Comparison of ENCODE assay signal across 14 cellular contexts in genomic region chr5:141494761-141495455, GRCh38. TPM values are rescaled to one million over a fixed set of nuclear protein-coding genes. Genes with fewer than 3 reads are reported as not detected.
DNase-seq lines count a peak whose midpoint lies in the region; ATAC-seq and TF ChIP-seq lines count a peak whose summit lies in the region.
"Had no signal": no experiment of that assay in that cellular context is flagged by ENCODE, and none has a peak within 500 bp of the region (broad histone marks: within the 10 kb centered on the region; RNA-seq: fewer than 3 reads in every experiment).

No MANE protein-coding gene starts in this region.

- H2BK20ac ChIP-seq in IMR-90 (ENCODE audit: low read depth, low read length), result no peak overlapping the region

- H3K4me3 Mint-ChIP-seq in chondrocyte (ENCODE audit: unreplicated experiment), result peak overlapping the region; percentile 68
- H3K4me3 Mint-ChIP-seq: CD8-positive, alpha-beta T cell had no signal

- peak; percentile 48 for DNase-seq in IMR-90
- peak; percentile 62 for DNase-seq in chondrocyte (ENCODE audit: low spot score)
- DNase-seq in mesenchymal stem cell, result peak; percentile 37
- peak; percentile 59 for DNase-seq in testis
- no peak for DNase-seq in NCI-H524 (lab: John Stamatoyannopoulos, UW)
- DNase-seq in COLO829 (ENCODE audit: low spot score), result no peak
- DNase-seq: activated CD8-positive, alpha-beta memory T cell treated with anti-CD3 and anti-CD28 coated beads, Interleukin-2, amount 50 U/mL, for 4 hours; amniotic stem cell; CD8-positive, alpha-beta T cell; NCI-H2171; stimulated activated CD4-positive, alpha-beta T cell treated with anti-CD3 and anti-CD28 coated beads, Interleukin-2, amount 100 ng/mL, for 24 hours; stimulated activated naive CD4-positive, alpha-beta T cell had no signal

- H3K9me3 Mint-ChIP-seq in chondrocyte (ENCODE audit: low read depth), result no peaks in the 10 kb centered on the region
- H3K9me3 Mint-ChIP-seq: CD8-positive, alpha-beta T cell had no signal

- H3K9me1 ChIP-seq in IMR-90 (ENCODE audit: insufficient read depth, low read length), result peaks cover 14% of the 10 kb centered on the region

- H4K8ac ChIP-seq in IMR-90 (ENCODE audit: low read depth in 2 of 2, low read length in 2 of 2) (no peak overlapping the region; a peak in 1 of 4 replicates), mesenchymal stem cell (ENCODE audit: low read length) (peak overlapping the region; percentile 45)

- H2BK120ac ChIP-seq in IMR-90 (ENCODE audit: low read depth, low read length), result no peak overlapping the region
- no peak overlapping the region for H2BK120ac ChIP-seq in mesenchymal stem cell (ENCODE audit: low read depth, low read length)

- peak overlapping the region; percentile 39 for H2AK9ac ChIP-seq in IMR-90 (replicated peaks; ENCODE audit: low read depth, low read length, poor library complexity)

- H3K36me3 ChIP-seq in IMR-90 (ENCODE audit: control insufficient read depth, insufficient read depth, low read length) (peaks cover 39% of the 10 kb centered on the region), mesenchymal stem cell (ENCODE audit: control insufficient read depth in 1 of 2, insufficient read depth in 2 of 2, low read depth in 1 of 2, low read length in 2 of 2) (peaks cover 40 to 66% of the 10 kb centered on the region in 2 experiments), testis (ENCODE audit: low read depth, missing control alignments) (no peaks in the 10 kb centered on the region)

- no TSS peak for BruUV-seq in IMR-90 (replicated peaks; lab: Mats Ljungman, UMichigan)

- H3K4ac ChIP-seq in IMR-90 (ENCODE audit: low read depth, low read length) (peak overlapping the region; percentile 3; the same call in 1 of the 2 replicates), mesenchymal stem cell (ENCODE audit: low read depth in 1 of 2, low read length in 2 of 2) (peak overlapping the region in 1 of 2 experiments; percentile 40)

- TF ChIP-seq CTCF in IMR-90 (conservative IDR thresholded peaks at IDR 0.05; ENCODE audit: low read depth, low read length), result no peak
- TF ChIP-seq CTCF in chondrocyte (IDR thresholded peaks at IDR 0.05), result peak; percentile 7
- no peak for TF ChIP-seq CTCF in testis (IDR thresholded peaks at IDR 0.05)

- no peak overlapping the region for H2AFZ ChIP-seq in IMR-90 (replicated peaks; ENCODE audit: low read length, poor library complexity)
- no peak overlapping the region for H2AFZ ChIP-seq in mesenchymal stem cell (ENCODE audit: low read depth, low read length)

- H2BK5ac ChIP-seq in IMR-90 (ENCODE audit: low read depth, low read length, poor library complexity, severe bottlenecking) (no peak overlapping the region), mesenchymal stem cell (ENCODE audit: low read depth, low read length, poor library complexity, severe bottlenecking) (peak overlapping the region; percentile 10)

- no peak overlapping the region for H3K56ac ChIP-seq in IMR-90 (ENCODE audit: extremely low read depth, insufficient read depth, low read length)

- dilution Hi-C loops in IMR-90 (cut with HindIII; ENCODE audit: low sequenced_read_pairs, unreplicated experiment), result no loop called here

- H2BK15ac ChIP-seq in IMR-90 (ENCODE audit: low read depth, low read length) (no peak overlapping the region), mesenchymal stem cell (ENCODE audit: low read depth, poor library complexity, severe bottlenecking) (no peak overlapping the region)

- peak overlapping the region; percentile 86 for H3K27ac Mint-ChIP-seq in chondrocyte (ENCODE audit: unreplicated experiment)
- H3K27ac Mint-ChIP-seq: CD8-positive, alpha-beta T cell had no signal

- H3K4me1 Mint-ChIP-seq in chondrocyte (ENCODE audit: low read depth), result peaks cover 45% of the 10 kb centered on the region

- H3K79me1 ChIP-seq in IMR-90 (ENCODE audit: low read depth in 1 of 2, low read length in 2 of 2) (peaks cover 14 to 40% of the 10 kb centered on the region in 2 experiments), mesenchymal stem cell (replicated peaks; ENCODE audit: low read length, poor library complexity, severe bottlenecking) (peaks cover 36% of the 10 kb centered on the region)

- CTCF ChIA-PET in IMR-90 (lab: Yijun Ruan, JAX), result no interaction called here

- peak overlapping the region in 1 of 2 experiments; percentile 59 for H2BK12ac ChIP-seq in mesenchymal stem cell (ENCODE audit: low read length in 2 of 2)

- peaks cover 8% of the 10 kb centered on the region for H3K36me3 Mint-ChIP-seq in chondrocyte (ENCODE audit: low read depth)
- H3K36me3 Mint-ChIP-seq: CD8-positive, alpha-beta T cell had no signal

- no peak overlapping the region for H4K91ac ChIP-seq in IMR-90 (ENCODE audit: insufficient read depth, low read depth, low read length)
- H4K91ac ChIP-seq in mesenchymal stem cell (ENCODE audit: low read length), result no peak overlapping the region

- WGBS in IMR-90 (ENCODE audit: extremely low coverage in 2 of 2, insufficient read length in 1 of 2), 2 experiments, result 32% methylated on average over 5 of the region's 22 CpGs; no CpG with 5 or more reads in 1 of the 2 experiments
- 30% methylated on average over 22 of the region's 22 CpGs for WGBS in mesenchymal stem cell
- WGBS in testis, 2 donors, result 40 to 41% methylated on average over 21 of the region's 22 CpGs

- no peak overlapping the region for H3K4me3 ChIP-seq in IMR-90 (ENCODE audit: insufficient read depth, low read depth, low read length)
- no peak overlapping the region for H3K4me3 ChIP-seq in mesenchymal stem cell (ENCODE audit: insufficient read depth in 1 of 2, low read depth in 1 of 2, low read length in 2 of 2)
- no peak overlapping the region for H3K4me3 ChIP-seq in testis

- intact Hi-C loops in IMR-90 (cut with micrococcal nuclease), result no loop called here
- intact Hi-C loops in testis (cut with DNase I; ENCODE audit: low total_unique reads), result no loop called here

- POLR2A ChIA-PET in IMR-90 (lab: Charles Lee; ENCODE audit: unreplicated experiment), result no interaction called here

- H3K9ac ChIP-seq in IMR-90 (ENCODE audit: low read depth, low read length), result no peak overlapping the region
- H3K9ac ChIP-seq in mesenchymal stem cell (ENCODE audit: low read length), result peak overlapping the region; percentile 31

- H3K27me3 Mint-ChIP-seq in chondrocyte (ENCODE audit: low read depth), result no peaks in the 10 kb centered on the region

- H4K5ac ChIP-seq in IMR-90 (ENCODE audit: low read depth, low read length), result no peak overlapping the region; the same call in 1 of the 2 replicates

- TF ChIP-seq POLR2A in IMR-90 (IDR thresholded peaks at IDR 0.05; ENCODE audit: low read depth, low read length), result no peak
- no peak for TF ChIP-seq POLR2A in testis (IDR thresholded peaks at IDR 0.05)

- H3K4me1 ChIP-seq in IMR-90 (ENCODE audit: control insufficient read depth, insufficient read depth, low read length) (peaks cover 22% of the 10 kb centered on the region), mesenchymal stem cell (ENCODE audit: control insufficient read depth, insufficient read depth, low read depth, low read length) (peaks cover 36% of the 10 kb centered on the region), testis (peaks cover 28% of the 10 kb centered on the region)

- H3K23ac ChIP-seq in IMR-90 (ENCODE audit: low read depth, low read length) (0 out of 2 replicates have a peak overlapping the region, but pooled peaks have one; percentile 43), mesenchymal stem cell (ENCODE audit: low read length in 2 of 2) (no peak overlapping the region)

- H3K9me3 ChIP-seq in IMR-90 (ENCODE audit: control insufficient read depth, insufficient read depth, low read length) (no peaks in the 10 kb centered on the region), mesenchymal stem cell (ENCODE audit: control insufficient read depth, low read length) (no peaks in the 10 kb centered on the region), testis (no peaks in the 10 kb centered on the region)

- H3K18ac ChIP-seq in IMR-90 (ENCODE audit: low read depth, low read length), result no peak overlapping the region
- H3K18ac ChIP-seq in mesenchymal stem cell (ENCODE audit: low read depth in 1 of 2, low read length in 2 of 2), result peak overlapping the region; percentile 35 to 74

- H3K14ac ChIP-seq in IMR-90 (replicated peaks; ENCODE audit: low read depth, low read length) (no peak overlapping the region), mesenchymal stem cell (ENCODE audit: low read length in 2 of 2) (peak overlapping the region in 1 of 2 experiments; percentile 26)

- H4K20me1 ChIP-seq in IMR-90 (ENCODE audit: insufficient read depth, low read length), result peaks cover 18% of the 10 kb centered on the region; the same call in 1 of the 2 replicates

- H3K4me2 ChIP-seq in IMR-90 (ENCODE audit: low read depth, low read length) (no peak overlapping the region), mesenchymal stem cell (ENCODE audit: low read length, poor library complexity, severe bottlenecking) (peak overlapping the region; percentile 47)

- no peak overlapping the region for H3K27ac ChIP-seq in IMR-90 (ENCODE audit: insufficient read depth, low read length)
- H3K27ac ChIP-seq in mesenchymal stem cell (ENCODE audit: low read length, poor library complexity, severe bottlenecking), result peak overlapping the region; percentile 70
- H3K27ac ChIP-seq in testis, result peak overlapping the region; percentile 34 to 36

- no peak for ATAC-seq in IMR-90 (ENCODE audit: low read depth)
- no peak for ATAC-seq in GM19023 (IDR thresholded peaks at IDR 0.05; ENCODE audit: unreplicated experiment)
- ATAC-seq in GM18873 (IDR thresholded peaks at IDR 0.05; ENCODE audit: low FRiP score, unreplicated experiment), result no peak
- ATAC-seq: CD8-positive, alpha-beta T cell had no signal

- H3K27me3 ChIP-seq in IMR-90 (ENCODE audit: control insufficient read depth, insufficient read depth, low read length), result no peaks in the 10 kb centered on the region
- H3K27me3 ChIP-seq in mesenchymal stem cell (ENCODE audit: control insufficient read depth in 1 of 2, insufficient read depth in 1 of 2, low read length in 2 of 2), result no peaks in the 10 kb centered on the region
- no peaks in the 10 kb centered on the region for H3K27me3 ChIP-seq in testis

- H2AK5ac ChIP-seq in IMR-90 (ENCODE audit: low read depth, low read length), result 0 out of 2 replicates have a peak overlapping the region, but pooled peaks have one; percentile 60
- H2AK5ac ChIP-seq in mesenchymal stem cell (ENCODE audit: low read length, severe bottlenecking), result peak overlapping the region; percentile 29

- no peak for TF ChIP-seq RAD21 in IMR-90 (IDR thresholded peaks at IDR 0.05; ENCODE audit: low read length)

- in situ Hi-C loops in IMR-90 (cut with MboI; ENCODE audit: low sequenced_read_pairs), result no loop called here

RNA-seq across cellular contexts. Expression of gene PCDHGC5, which starts 6.0 kb away (rescaled TPM):
- total RNA-seq in IMR-90 (2012; rRNA removed) (2.5 and 2.9 TPM in 2 replicates), chondrocyte (1.7 to 3.6 TPM (median 2.0 TPM) in 3 replicates), testis (1 to 10 TPM; 4.9 to 5.4 TPM)
- polyA plus RNA-seq in IMR-90 (2012; rRNA removed) (3.8 TPM in 2 replicates), testis (ENCODE audit: insufficient read depth, low read depth, low replicate concordance) (0.50 TPM)
- polyA plus RNA-seq in IMR-90 (2012; cell fraction: cytosol; rRNA removed), result 2.5 and 3.2 TPM in 2 replicates
- polyA plus RNA-seq in IMR-90 (2012; cell fraction: nucleus; rRNA removed; ENCODE audit: low replicate concordance), result 11.1 and 15.3 TPM in 2 replicates
- 0.26 TPM for polyA plus RNA-seq in mesenchymal stem cell (2013, experiment 1 of 2)
- 0.27 TPM for polyA plus RNA-seq in mesenchymal stem cell (2013, experiment 2 of 2)
- total RNA-seq: CD8-positive, alpha-beta T cell had no signal

RNA-seq across cellular contexts. Expression of gene PCDHGC4, which starts 10.1 kb away (rescaled TPM):
- total RNA-seq in IMR-90 (2012; rRNA removed) (1.1 and 1.6 TPM in 2 replicates), chondrocyte (0.72 to 1.8 TPM (median 1.1 TPM) in 3 replicates), testis (1 to 10 TPM; 6.1 TPM)
- polyA plus RNA-seq in IMR-90 (2012; rRNA removed) (0.60 and 0.65 TPM in 2 replicates), testis (ENCODE audit: insufficient read depth, low read depth, low replicate concordance) (0.57 TPM)
- 0.12 and 0.24 TPM in 2 replicates for polyA plus RNA-seq in IMR-90 (2012; cell fraction: cytosol; rRNA removed)
- 4.4 and 5.1 TPM in 2 replicates for polyA plus RNA-seq in IMR-90 (2012; cell fraction: nucleus; rRNA removed; ENCODE audit: low replicate concordance)
- 0.19 TPM for polyA plus RNA-seq in mesenchymal stem cell (2013, experiment 1 of 2)
- 0.15 TPM for polyA plus RNA-seq in mesenchymal stem cell (2013, experiment 2 of 2)
- total RNA-seq: CD8-positive, alpha-beta T cell had no signal

RNA-seq across cellular contexts. Expression of gene PCDHGC3, which starts 19.1 kb away (rescaled TPM):
- total RNA-seq in IMR-90 (2012; rRNA removed) (21.1 and 21.9 TPM in 2 replicates), chondrocyte (68.9 to 91.8 TPM (median 90.8 TPM) in 3 replicates), testis (10 to 100 TPM; 14.5 to 29.4 TPM)
- polyA plus RNA-seq in IMR-90 (2012; rRNA removed) (58.9 and 72.1 TPM in 2 replicates), testis (ENCODE audit: insufficient read depth, low read depth, low replicate concordance) (61.1 TPM)
- polyA plus RNA-seq in IMR-90 (2012; cell fraction: cytosol; rRNA removed), result 70.3 and 79.6 TPM in 2 replicates
- 18.5 and 26.3 TPM in 2 replicates for polyA plus RNA-seq in IMR-90 (2012; cell fraction: nucleus; rRNA removed; ENCODE audit: low replicate concordance)
- 115 TPM for polyA plus RNA-seq in mesenchymal stem cell (2013, experiment 1 of 2)
- 114 TPM for polyA plus RNA-seq in mesenchymal stem cell (2013, experiment 2 of 2)
- total RNA-seq: CD8-positive, alpha-beta T cell had no signal

Comparison
In these comparisons a context has a peak if more than half of its experiments do, and no peak if none do; other contexts are left out.
1. DNase-seq: peak in IMR-90 (single experiment), chondrocyte (single experiment), mesenchymal stem cell (single experiment) and testis (single experiment); none in NCI-H524 (0 of 2) and COLO829 (single experiment).